In genomic region chr1:206672844-206673758, GRCh38 we compare ENCODE assay signal across 1 cellular context.
TF ChIP-seq lines count a peak whose summit lies in the region.

No MANE protein-coding gene starts in this region.

TF ChIP-seq in K562, 482 proteins besides CTCF, POLR2A, EP300 and RAD21 (continued from another document and continues in another):
- TF ChIP-seq HES1 (IDR thresholded peaks at IDR 0.05; ENCODE audit: low read depth): peak; percentile 55; the same call in 1 of the 2 replicates
- peak; percentile 80; the same call in 1 of the 2 replicates for TF ChIP-seq ARID3A (IDR thresholded peaks at IDR 0.05; ENCODE audit: borderline replicate concordance, low read depth, low read length)
- TF ChIP-seq NCOA1 (IDR thresholded peaks at IDR 0.05; ENCODE audit: low read depth): peak; percentile 82
- peak; percentile 98 for TF ChIP-seq PKNOX1 (IDR thresholded peaks at IDR 0.05)
- TF ChIP-seq MTA3 (IDR thresholded peaks at IDR 0.05; ENCODE audit: borderline replicate concordance): peak; percentile 93
- TF ChIP-seq BRD4 (IDR thresholded peaks at IDR 0.05): no peak
- peak; percentile 74 for TF ChIP-seq ZBTB9 (CRISPR knock-in tag; IDR thresholded peaks at IDR 0.05)
- TF ChIP-seq ZKSCAN3 (CRISPR knock-in tag; IDR thresholded peaks at IDR 0.05): no peak
- peak; percentile 47 for TF ChIP-seq ZKSCAN1 (IDR thresholded peaks at IDR 0.05; ENCODE audit: low read depth, low read length)
- TF ChIP-seq ATF4 (CRISPR knock-in tag; IDR thresholded peaks at IDR 0.05): peak; percentile 80
- TF ChIP-seq GTF2E2 (tag; IDR thresholded peaks at IDR 0.05): peak; percentile 60; the same call in 1 of the 2 replicates
- peak; percentile 88 for TF ChIP-seq ZEB2 (IDR thresholded peaks at IDR 0.05)
- TF ChIP-seq ZFP91 (CRISPR knock-in tag; IDR thresholded peaks at IDR 0.05): peak; percentile 32; the same call in 1 of the 2 replicates
- no peak for TF ChIP-seq BRF1 (IDR thresholded peaks at IDR 0.05; ENCODE audit: borderline replicate concordance, extremely low read depth, insufficient read length)
- no peak for TF ChIP-seq ZNF124 (CRISPR knock-in tag; IDR thresholded peaks at IDR 0.05)
- no peak for TF ChIP-seq ZNF140 (CRISPR knock-in tag; IDR thresholded peaks at IDR 0.05)
- TF ChIP-seq CREB1 (IDR thresholded peaks at IDR 0.05): peak; percentile 62; the same call in 1 of the 2 replicates
- no peak for TF ChIP-seq CREB1 (CRISPR knock-in tag; IDR thresholded peaks at IDR 0.05)
- peak; percentile 80; the same call in 1 of the 2 replicates for TF ChIP-seq ETS1 (conservative IDR thresholded peaks at IDR 0.05; ENCODE audit: control insufficient read depth, low read depth, low read length)
- TF ChIP-seq EGR1 (conservative IDR thresholded peaks at IDR 0.05): peak; percentile 50; the same call in 1 of the 2 replicates
- no peak for TF ChIP-seq ZBTB43 (CRISPR knock-in tag; IDR thresholded peaks at IDR 0.05)
- TF ChIP-seq BMI1 (IDR thresholded peaks at IDR 0.05; ENCODE audit: low read length): no peak
- TF ChIP-seq RBBP5 (IDR thresholded peaks at IDR 0.05; ENCODE audit: borderline replicate concordance, insufficient read depth, low read length, poor library complexity, severe bottlenecking): peak; percentile 40
- TF ChIP-seq ZNF830 (CRISPR knock-in tag; IDR thresholded peaks at IDR 0.05): peak; percentile 43; the same call in 1 of the 2 replicates
- TF ChIP-seq ZC3H8 (IDR thresholded peaks at IDR 0.05): no peak; the same call in 1 of the 2 replicates
- peak; percentile 91; the same call in 1 of the 2 replicates for TF ChIP-seq GATAD2B (IDR thresholded peaks at IDR 0.05; ENCODE audit: borderline replicate concordance)
- TF ChIP-seq MTA1 (IDR thresholded peaks at IDR 0.05; ENCODE audit: borderline replicate concordance): peak; percentile 91
- no peak for TF ChIP-seq ESRRB (CRISPR knock-in tag; IDR thresholded peaks at IDR 0.05; ENCODE audit: borderline replicate concordance)
- TF ChIP-seq KDM4B (IDR thresholded peaks at IDR 0.05; ENCODE audit: borderline replicate concordance in 2 of 2, low read depth in 1 of 2): no peak
- no peak; the same call in none of the 2 replicates for TF ChIP-seq KHSRP (IDR thresholded peaks at IDR 0.05)
- TF ChIP-seq GTF2F1 (IDR thresholded peaks at IDR 0.05; ENCODE audit: low read depth, low read length): no peak
- peak; percentile 37 for TF ChIP-seq DACH1 (IDR thresholded peaks at IDR 0.05; ENCODE audit: partially characterized antibody)
- TF ChIP-seq JUNB (CRISPR knock-in tag; conservative IDR thresholded peaks at IDR 0.05): no peak
- TF ChIP-seq ID3 (CRISPR knock-in tag; IDR thresholded peaks at IDR 0.05): no peak
- peak; percentile 68 for TF ChIP-seq ID3 (tag; IDR thresholded peaks at IDR 0.05)
- TF ChIP-seq MXI1 (IDR thresholded peaks at IDR 0.05; ENCODE audit: low read depth, low read length): 0 out of 2 replicates have a peak, but pooled peaks have one; percentile 19
- TF ChIP-seq KLF16 (IDR thresholded peaks at IDR 0.05): peak; percentile 90
- TF ChIP-seq ZNF511 (CRISPR knock-in tag; IDR thresholded peaks at IDR 0.05): no peak
- TF ChIP-seq CXXC5 (CRISPR knock-in tag; IDR thresholded peaks at IDR 0.05): peak; percentile 80
- no peak for TF ChIP-seq ZNF695 (CRISPR knock-in tag; IDR thresholded peaks at IDR 0.05)
- peak; percentile 95 for TF ChIP-seq SMAD4 (CRISPR knock-in tag; conservative IDR thresholded peaks at IDR 0.05)
- no peak for TF ChIP-seq MCM5 (IDR thresholded peaks at IDR 0.05; ENCODE audit: low read depth)
- TF ChIP-seq MYBL2 (IDR thresholded peaks at IDR 0.05; ENCODE audit: low read depth): no peak; the same call in 1 of the 2 replicates
- TF ChIP-seq MYBL2 (CRISPR knock-in tag; IDR thresholded peaks at IDR 0.05; ENCODE audit: borderline replicate concordance): no peak
- peak; percentile 73; the same call in 1 of the 2 replicates for TF ChIP-seq VEZF1 (CRISPR knock-in tag; IDR thresholded peaks at IDR 0.05)
- no peak for TF ChIP-seq SETDB1 (IDR thresholded peaks at IDR 0.05; ENCODE audit: low read length)
- TF ChIP-seq ZNF644 (tag; IDR thresholded peaks at IDR 0.05; ENCODE audit: low read depth): peak; percentile 92
- TF ChIP-seq TAF15 (IDR thresholded peaks at IDR 0.05; ENCODE audit: low read depth, low read length): no peak
- TF ChIP-seq ZNF143 (CRISPR knock-in tag; IDR thresholded peaks at IDR 0.05): no peak
- peak in 1 of 2 experiments; percentile 63; a peak in 1 of 4 replicates for TF ChIP-seq SRF (CRISPR knock-in tag; IDR thresholded peaks at IDR 0.05)
- TF ChIP-seq GABPA (tag; conservative IDR thresholded peaks at IDR 0.05; ENCODE audit: low read depth): peak; percentile 39; the same call in 1 of the 2 replicates
- TF ChIP-seq CCAR2 (IDR thresholded peaks at IDR 0.05; ENCODE audit: low read depth, low read length): no peak; the same call in 1 of the 2 replicates
- no peak for TF ChIP-seq ZNF780A (CRISPR knock-in tag; IDR thresholded peaks at IDR 0.05)
- no peak for TF ChIP-seq PHTF2 (CRISPR knock-in tag; IDR thresholded peaks at IDR 0.05)
- 0 out of 2 replicates have a peak, but pooled peaks have one; percentile 68 for TF ChIP-seq ZNF41 (CRISPR knock-in tag; conservative IDR thresholded peaks at IDR 0.05)
- TF ChIP-seq SAFB (IDR thresholded peaks at IDR 0.05; ENCODE audit: borderline replicate concordance, low read depth, low read length): no peak
- TF ChIP-seq SOX6 (IDR thresholded peaks at IDR 0.05): peak; percentile 94
- TF ChIP-seq XRCC4 (IDR thresholded peaks at IDR 0.05; ENCODE audit: extremely low read depth, insufficient read depth, insufficient read length): no peak
- TF ChIP-seq CBX5 (IDR thresholded peaks at IDR 0.05; ENCODE audit: borderline replicate concordance, low read depth): no peak
- TF ChIP-seq BHLHE40 (IDR thresholded peaks at IDR 0.05; ENCODE audit: low read length): peak; percentile 76; the same call in 1 of the 2 replicates
